Comparison of ENCODE assay signal across 8 cellular contexts in the genomic region with DNA sequence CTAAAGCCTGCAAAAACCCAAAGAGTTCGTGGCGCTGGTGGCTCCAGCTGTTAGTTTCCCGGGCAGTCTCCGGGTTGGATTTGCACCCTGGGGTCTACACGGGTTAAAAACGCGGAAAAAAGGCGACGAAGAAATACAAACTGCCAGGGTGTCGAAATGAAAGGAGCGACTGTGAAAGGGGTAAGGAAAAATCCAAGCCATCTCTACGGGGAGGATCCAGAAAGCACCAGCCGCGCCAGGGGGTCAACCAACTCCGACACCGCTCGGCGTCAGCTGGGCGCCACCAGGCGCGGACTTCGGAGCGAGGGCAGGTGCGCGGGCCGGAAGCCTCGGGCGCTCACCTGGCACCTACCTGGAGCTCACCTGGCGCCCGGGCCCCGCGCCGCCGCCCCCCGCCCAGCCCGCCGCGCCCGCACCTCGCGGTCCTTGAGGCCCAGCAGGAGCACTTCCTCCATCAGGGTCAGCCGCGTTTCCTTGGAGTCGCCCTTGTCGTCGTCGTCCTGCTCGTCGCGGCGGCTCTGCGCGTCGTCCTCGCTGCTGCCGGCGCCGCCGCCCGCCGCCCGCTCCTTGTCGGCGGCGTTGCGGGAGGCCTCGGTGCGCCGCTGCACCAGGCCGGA. TPM values are rescaled to one million over a fixed set of nuclear protein-coding genes. Genes with fewer than 3 reads are reported as not detected.
DNase-seq lines count a peak whose midpoint lies in the region; ATAC-seq, FAIRE-seq and TF ChIP-seq lines count a peak whose summit lies in the region.

No MANE protein-coding gene starts in this region.

- peak overlapping the region; percentile 94 for H3K27ac Mint-ChIP-seq in activated CD4-positive, alpha-beta T cell treated with anti-CD3 and anti-CD28 coated beads for 36 hours

- DNase-seq in A549 (ENCODE audit: low read depth in 1 of 2, low spot score in 1 of 2) (peak; percentile 51 to 60), NCI-H2171 (lab: John Stamatoyannopoulos, UW) (peak; percentile 78), lung microvascular endothelial cell (ENCODE audit: low read depth in 2 of 2) (peak; percentile 52 to 58)
- DNase-seq in activated CD4-positive, alpha-beta T cell treated with anti-CD3 and anti-CD28 coated beads for 36 hours, result peak; percentile 67
- peak; percentile 24 for DNase-seq in effector CD4-positive, alpha-beta T cell
- DNase-seq in stimulated activated CD8-positive, alpha-beta memory T cell treated with anti-CD3 and anti-CD28 coated beads, Interleukin-15, amount 100 ng/mL, for 1 hour (ENCODE audit: low read depth), result peak; percentile 7

- H3K4me3 Mint-ChIP-seq in activated CD4-positive, alpha-beta T cell treated with anti-CD3 and anti-CD28 coated beads for 36 hours, result peak overlapping the region; percentile 87

- H3K4me2 ChIP-seq in A549, result peak overlapping the region; percentile 83

- peaks cover 36% of the 10 kb centered on the region for H3K4me1 Mint-ChIP-seq in activated CD4-positive, alpha-beta T cell treated with anti-CD3 and anti-CD28 coated beads for 36 hours

- TF ChIP-seq POLR2A in A549 (IDR thresholded peaks at IDR 0.05; ENCODE audit: low read length), result no peak

- TF ChIP-seq EP300 in A549 (IDR thresholded peaks at IDR 0.05), result no peak

- H3K27me3 Mint-ChIP-seq in activated CD4-positive, alpha-beta T cell treated with anti-CD3 and anti-CD28 coated beads for 36 hours, result no peaks in the 10 kb centered on the region

- H3K4me3 ChIP-seq in A549, result peak overlapping the region; percentile 77

- H3K36me3 Mint-ChIP-seq in activated CD4-positive, alpha-beta T cell treated with anti-CD3 and anti-CD28 coated beads for 36 hours (ENCODE audit: low read depth), result peaks cover 43% of the 10 kb centered on the region

- H3K27ac ChIP-seq in A549, result peak overlapping the region; percentile 91 to 98

- intact Hi-C loops in activated CD4-positive, alpha-beta T cell treated with anti-CD3 and anti-CD28 coated beads for 36 hours (cut with DNase I, micrococcal nuclease), result loop anchor here (1.0 to 5.0 kb wide), 12 partner anchors 35 to 1269 kb away; a partner anchor contains a TSS

- CTCF ChIA-PET in A549 (lab: Yijun Ruan, JAX), result interaction anchor here (2.1 kb wide), 1 partner anchor 156 kb away, joined by 6 read pairs; no protein-coding TSS in a partner anchor
- CTCF ChIA-PET in activated CD4-positive, alpha-beta T cell treated with anti-CD3 and anti-CD28 coated beads for 36 hours (lab: Charles Lee), result interaction anchor here (1.0 to 2.8 kb wide), 6 partner anchors 8 to 96 kb away, joined by 3 to 13 read pairs (median 4); no protein-coding TSS in a partner anchor

- peaks cover 30% of the 10 kb centered on the region for H3K4me1 ChIP-seq in A549

- H3K9me3 Mint-ChIP-seq in activated CD4-positive, alpha-beta T cell treated with anti-CD3 and anti-CD28 coated beads for 36 hours (ENCODE audit: low read depth), result peaks cover 1% of the 10 kb centered on the region

- TF ChIP-seq RAD21 in A549 (conservative IDR thresholded peaks at IDR 0.05 in 1 of 2, IDR thresholded peaks at IDR 0.05 in 1 of 2), result no peak

- POLR2A ChIA-PET in A549 (lab: Yijun Ruan, JAX), result interaction anchor here (0.9 to 2.0 kb wide), 9 partner anchors 10 to 975 kb away, joined by 3 to 7 read pairs (median 4); a partner anchor contains a TSS
- POLR2A ChIA-PET in activated CD4-positive, alpha-beta T cell treated with anti-CD3 and anti-CD28 coated beads for 36 hours (lab: Charles Lee), result interaction anchor here (0.6 to 1.4 kb wide), 4 partner anchors 29 to 358 kb away, joined by 3 to 5 read pairs (median 3); no protein-coding TSS in a partner anchor

- no peak for TF ChIP-seq CTCF in A549 (IDR thresholded peaks at IDR 0.05)

- no peaks in the 10 kb centered on the region for H3K9me3 ChIP-seq in A549

- under 1% methylated on average over 28 of the region's 70 CpGs for WGBS in A549 (ENCODE audit: missing lambda C conversion rate)

- ATAC-seq in A549 (peak; percentile 27 to 58), GM18867 (IDR thresholded peaks at IDR 0.05; ENCODE audit: unreplicated experiment) (peak; percentile 17), HG03066 (IDR thresholded peaks at IDR 0.05; ENCODE audit: low read depth, unreplicated experiment) (peak; percentile 20)
- peak; percentile 24 for ATAC-seq in activated CD4-positive, alpha-beta T cell treated with anti-CD3 and anti-CD28 coated beads for 36 hours

- FAIRE-seq in A549 (lab: Jason Lieb, UNC), result no peak

TF ChIP-seq in A549, 52 proteins besides CTCF, POLR2A, EP300 and RAD21:
- TF ChIP-seq KDM1A (IDR thresholded peaks at IDR 0.05; ENCODE audit: low read depth), result no peak
- no peak for TF ChIP-seq EHF (CRISPR knock-in tag; IDR thresholded peaks at IDR 0.05)
- TF ChIP-seq SREBF2 (IDR thresholded peaks at IDR 0.05), result no peak
- TF ChIP-seq RARB (CRISPR knock-in tag; IDR thresholded peaks at IDR 0.05), result no peak
- no peak for TF ChIP-seq HDAC2 (IDR thresholded peaks at IDR 0.05)
- no peak for TF ChIP-seq HOXB13 (CRISPR knock-in tag; IDR thresholded peaks at IDR 0.05; ENCODE audit: low read depth)
- TF ChIP-seq RNF2 (IDR thresholded peaks at IDR 0.05; ENCODE audit: borderline replicate concordance, low read depth), result no peak
- TF ChIP-seq, protein P1, sequence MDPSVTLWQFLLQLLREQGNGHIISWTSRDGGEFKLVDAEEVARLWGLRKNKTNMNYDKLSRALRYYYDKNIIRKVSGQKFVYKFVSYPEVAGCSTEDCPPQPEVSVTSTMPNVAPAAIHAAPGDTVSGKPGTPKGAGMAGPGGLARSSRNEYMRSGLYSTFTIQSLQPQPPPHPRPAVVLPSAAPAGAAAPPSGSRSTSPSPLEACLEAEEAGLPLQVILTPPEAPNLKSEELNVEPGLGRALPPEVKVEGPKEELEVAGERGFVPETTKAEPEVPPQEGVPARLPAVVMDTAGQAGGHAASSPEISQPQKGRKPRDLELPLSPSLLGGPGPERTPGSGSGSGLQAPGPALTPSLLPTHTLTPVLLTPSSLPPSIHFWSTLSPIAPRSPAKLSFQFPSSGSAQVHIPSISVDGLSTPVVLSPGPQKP (IDR thresholded peaks at IDR 0.05; ENCODE audit: low read depth, low read length), result no peak
- TF ChIP-seq, protein P2, sequence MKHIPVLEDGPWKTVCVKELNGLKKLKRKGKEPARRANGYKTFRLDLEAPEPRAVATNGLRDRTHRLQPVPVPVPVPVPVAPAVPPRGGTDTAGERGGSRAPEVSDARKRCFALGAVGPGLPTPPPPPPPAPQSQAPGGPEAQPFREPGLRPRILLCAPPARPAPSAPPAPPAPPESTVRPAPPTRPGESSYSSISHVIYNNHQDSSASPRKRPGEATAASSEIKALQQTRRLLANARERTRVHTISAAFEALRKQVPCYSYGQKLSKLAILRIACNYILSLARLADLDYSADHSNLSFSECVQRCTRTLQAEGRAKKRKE (CRISPR knock-in tag; IDR thresholded peaks at IDR 0.05; ENCODE audit: low read depth), result no peak
TF ChIP-seq in A549: peak in this region for 0.

RNA-seq across cellular contexts. Expression of a gene that starts 0.6 kb away (rescaled TPM):
- polyA plus RNA-seq in A549 (2011; rRNA removed) (62.4 and 78.7 TPM in 2 replicates), A549 (2017; fragmentation: RNase III; extraction: RNeasy Plus Mini Kit Qiagen cat#74134 plus additional on column Dnase treatment) (50.9 to 58.0 TPM (median 57.8 TPM) in 3 replicates)
- polyA plus RNA-seq in A549 (2012; cell fraction: cytosol; rRNA removed), result 21.9 and 30.7 TPM in 2 replicates
- 18.7 and 28.6 TPM in 2 replicates for polyA plus RNA-seq in A549 (2012; cell fraction: nucleus; rRNA removed)
- polyA minus RNA-seq in A549 (2011; rRNA and poly(A)+ RNA removed), result 59.5 and 65.0 TPM in 2 replicates
- total RNA-seq in activated CD4-positive, alpha-beta T cell treated with anti-CD3 and anti-CD28 coated beads for 36 hours, result 10 to 100 TPM; 54.2 to 58.3 TPM
- total RNA-seq in lung microvascular endothelial cell, result 37.3 and 50.0 TPM in 2 replicates

Comparison
In these comparisons a context has a peak if more than half of its experiments do, and no peak if none do; other contexts are left out.
1. Peak in every context shown above with its lines: DNase-seq, ATAC-seq, H3K4me3 ChIP-seq and H3K27ac ChIP-seq.
2. DNase-seq: peak in every context shown above with its lines; median percentile 78 in NCI-H2171; 67 in activated CD4-positive, alpha-beta T cell treated with anti-CD3 and anti-CD28 coated beads for 36 hours; 56 in A549; 55 in lung microvascular endothelial cell; 24 in effector CD4-positive, alpha-beta T cell; 7 in stimulated activated CD8-positive, alpha-beta memory T cell treated with anti-CD3 and anti-CD28 coated beads, Interleukin-15, amount 100 ng/mL, for 1 hour.